In genomic region chr12:56103823-56104108, GRCh38 we compare ENCODE assay signal across 8 cellular contexts. TPM values are rescaled to one million over a fixed set of nuclear protein-coding genes. Genes with fewer than 3 reads are reported as not detected.
DNase-seq lines count a peak whose midpoint lies in the region; ATAC-seq and TF ChIP-seq lines count a peak whose summit lies in the region.

No MANE protein-coding gene starts in this region.

- H3K9me3 ChIP-seq in PC-9 (ENCODE audit: insufficient read depth, low read depth): no peaks in the 10 kb centered on the region
- no peaks in the 10 kb centered on the region for H3K9me3 ChIP-seq in prostate gland

- peaks cover 15% of the 10 kb centered on the region for H4K20me1 ChIP-seq in PC-9 (ENCODE audit: insufficient read depth)

- BruUV-seq in PC-9 (replicated peaks; lab: Mats Ljungman, UMichigan): no TSS peak

- no peak for ATAC-seq in GM21447 (IDR thresholded peaks at IDR 0.05; ENCODE audit: unreplicated experiment)
- ATAC-seq in HG02763 (IDR thresholded peaks at IDR 0.05; ENCODE audit: unreplicated experiment): no peak

- DNase-seq in PC-9 (no peak), epithelial cell of proximal tubule (ENCODE audit: low read depth) (no peak), prostate gland (ENCODE audit: low spot score) (no peak), Ammon's horn (ENCODE audit: low spot score) (no peak)
- DNase-seq in stimulated activated CD4-positive, alpha-beta T cell treated with anti-CD3 and anti-CD28 coated beads, Interleukin-2, amount 100 ng/mL, for 48 hours: no peak

- peak overlapping the region; percentile 50 for H3K27ac ChIP-seq in PC-9
- peak overlapping the region; percentile 86 to 88 for H3K27ac ChIP-seq in prostate gland

- WGBS in prostate gland: 0% methylated on average over 8 of the region's 8 CpGs

- peak overlapping the region; percentile 82 for H3K4me2 ChIP-seq in PC-9

- H3K4me3 ChIP-seq in GM08714 (ENCODE audit: low read length): peak overlapping the region; percentile 73
- peak overlapping the region; percentile 97 for H3K4me3 ChIP-seq in PC-9
- H3K4me3 ChIP-seq in epithelial cell of proximal tubule (ENCODE audit: low read depth, low read length): peak overlapping the region; percentile 86
- peak overlapping the region; percentile 80 for H3K4me3 ChIP-seq in prostate gland

- no peaks in the 10 kb centered on the region for H3K27me3 ChIP-seq in PC-9 (ENCODE audit: insufficient read depth, low read depth)
- no peaks in the 10 kb centered on the region for H3K27me3 ChIP-seq in prostate gland (replicated peaks; ENCODE audit: insufficient read depth)

- no peak for TF ChIP-seq POLR2A in prostate gland (IDR thresholded peaks at IDR 0.05)

- no peaks in the 10 kb centered on the region for H3K9me2 ChIP-seq in PC-9 (ENCODE audit: insufficient read depth)

- CTCF ChIA-PET in PC-9 (lab: Charles Lee): interaction anchor here (0.9 to 2.3 kb wide), 2 partner anchors 14 to 86 kb away, joined by 8 to 13 read pairs; partner anchors contain the start of genes SMARCC2 and ZC3H10

- POLR2A ChIA-PET in PC-9 (lab: Charles Lee; ENCODE audit: unreplicated experiment): interaction anchor here (0.5 to 0.9 kb wide), 5 partner anchors 13 to 256 kb away, joined by 3 to 5 read pairs (median 4); partner anchors contain the start of genes RPL41, STAT2, SUOX and ZC3H10

- H3F3A ChIP-seq in PC-9 (ENCODE audit: insufficient read depth, low read depth): peaks cover 64% of the 10 kb centered on the region

- no peak for TF ChIP-seq CTCF in PC-9 (conservative IDR thresholded peaks at IDR 0.05)
- no peak for TF ChIP-seq CTCF in epithelial cell of proximal tubule (conservative IDR thresholded peaks at IDR 0.05; ENCODE audit: low read depth, low read length)
- TF ChIP-seq CTCF in prostate gland (IDR thresholded peaks at IDR 0.05): no peak

- H3K79me2 ChIP-seq in PC-9 (ENCODE audit: low read depth): peaks cover 43% of the 10 kb centered on the region

- H3K4me1 ChIP-seq in PC-9 (replicated peaks; ENCODE audit: insufficient read depth) (peaks cover 25% of the 10 kb centered on the region), prostate gland (replicated peaks) (peaks cover 10% of the 10 kb centered on the region)

- intact Hi-C loops in PC-9 (cut with micrococcal nuclease; ENCODE audit: unreplicated experiment) (loop anchor here (1.0 to 2.0 kb wide), 4 partner anchors 15 to 346 kb away; partner anchors contain the start of genes SUOX, TIMELESS and ZC3H10), prostate gland (cut with DNase I) (loop anchor here (5.0 to 10.0 kb wide), 3 partner anchors 56 to 369 kb away; partner anchors contain the start of gene SUOX)

- H3K36me3 ChIP-seq in PC-9 (ENCODE audit: low read depth): peaks cover 31% of the 10 kb centered on the region
- peaks cover 3 to 10% of the 10 kb centered on the region in 2 donors for H3K36me3 ChIP-seq in prostate gland

- peak overlapping the region; percentile 46; the same call in 1 of the 2 replicates for H2AFZ ChIP-seq in PC-9

RNA-seq across cellular contexts. Expression of gene PA2G4, which starts 0.6 kb away (rescaled TPM):
- total RNA-seq in PC-9 (2021) (120 and 159 TPM in 2 replicates), epithelial cell of proximal tubule (230 and 332 TPM in 2 replicates), prostate gland (10 to 100 TPM; 75.0 to 93.3 TPM)

RNA-seq across cellular contexts. Expression of gene RPL41, which starts 12.7 kb away (rescaled TPM):
- total RNA-seq in PC-9 (2021): 3,423 and 4,460 TPM in 2 replicates
- 3,901 and 5,792 TPM in 2 replicates for total RNA-seq in epithelial cell of proximal tubule
- total RNA-seq in prostate gland: 1,000 to 10,000 TPM; 2,549 to 4,385 TPM

RNA-seq across cellular contexts. Expression of gene ZC3H10, which starts 14.3 kb away (rescaled TPM):
- 4.4 and 6.5 TPM in 2 replicates for total RNA-seq in PC-9 (2021)
- 1.8 and 2.7 TPM in 2 replicates for total RNA-seq in epithelial cell of proximal tubule
- total RNA-seq in prostate gland: 1 to 10 TPM; 4.6 to 9.1 TPM

RNA-seq across cellular contexts. Expression of gene ERBB3, which starts 23.8 kb away (rescaled TPM):
- total RNA-seq in PC-9 (2021) (127 and 145 TPM in 2 replicates), epithelial cell of proximal tubule (14.3 and 24.2 TPM in 2 replicates), prostate gland (100 to 1,000 TPM in 1 of 2 donors, 10 to 100 TPM in 1; 77.3 to 117 TPM)

RNA-seq across cellular contexts. Expression of gene ESYT1, which starts 24.3 kb away (rescaled TPM):
- total RNA-seq in PC-9 (2021) (46.1 and 52.2 TPM in 2 replicates), epithelial cell of proximal tubule (384 and 464 TPM in 2 replicates), prostate gland (100 to 1,000 TPM in 1 of 2 donors, 10 to 100 TPM in 1; 66.8 to 167 TPM)
